In the genomic region with DNA sequence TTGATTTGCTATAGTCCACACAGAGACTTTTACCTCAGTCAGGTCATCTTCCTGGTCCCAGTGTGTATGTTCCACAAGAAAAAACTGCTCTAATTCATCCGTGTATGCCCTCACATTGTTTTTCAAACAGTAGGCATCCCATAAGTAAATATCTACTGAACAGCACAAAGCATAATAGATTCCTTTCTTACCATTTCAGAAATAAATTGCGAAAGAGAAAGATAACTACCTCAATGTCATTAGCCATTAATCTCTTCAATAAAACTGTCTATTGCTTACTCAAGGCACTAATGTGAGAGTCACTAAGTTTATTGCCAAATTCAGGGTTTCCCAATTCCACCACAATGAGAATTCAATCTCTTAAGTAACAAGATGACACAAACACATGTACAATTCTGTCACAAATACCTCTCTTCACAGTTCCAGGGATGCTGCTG, we compare ENCODE assay signal across 12 cellular contexts. TPM values are rescaled to one million over a fixed set of nuclear protein-coding genes. Genes with fewer than 3 reads are reported as not detected.
DNase-seq lines count a peak whose midpoint lies in the region; ATAC-seq and TF ChIP-seq lines count a peak whose summit lies in the region.
"Had no signal": no experiment of that assay in that cellular context is flagged by ENCODE, and none has a peak within 500 bp of the region (broad histone marks: within the 10 kb centered on the region; RNA-seq: fewer than 3 reads in every experiment).

No MANE protein-coding gene starts in this region.

- H3K4me1 ChIP-seq in right lobe of liver (peaks cover 0 to 50% (median 22%) of the 10 kb centered on the region in 4 donors), Karpas-422 (ENCODE audit: low read length) (peaks cover 2% of the 10 kb centered on the region)

- no peak for TF ChIP-seq POLR2A in right lobe of liver (IDR thresholded peaks at IDR 0.05)

- H2AFZ ChIP-seq in Karpas-422 (ENCODE audit: low read length) = no peak overlapping the region

- DNase-seq in AG10803 (ENCODE audit: low read depth) = peak; percentile 96
- DNase-seq in HuH-7 (ENCODE audit: low spot score) = peak; percentile 40
- peak; percentile 87 for DNase-seq in amniotic epithelial cell (ENCODE audit: low read depth)
- DNase-seq in right lobe of liver = no peak
- DNase-seq in NCI-H446 treated with DMSO at 0.1 percent for 48 hours (lab: John Stamatoyannopoulos, UW) = no peak
- no peak for DNase-seq in Karpas-422
- no peak for DNase-seq in activated T-helper 1 cell treated with anti-CD3 and anti-CD28 coated beads, Interleukin-12 subunit alpha, Interleukin-12 subunit beta, Interleukin-2, Interleukin-4 antibody, amounts not matched to agents 30 ng/mL and 10 ng/mL and 1 ng/mL, durations not matched to agents 14 hours and 24 hours and 36 hours (ENCODE audit: low spot score)
- DNase-seq: activated effector memory CD4-positive, alpha-beta T cell treated with Interleukin-2 at 50 U/mL for 16 hours; effector CD4-positive, alpha-beta T cell; MG63; ovary had no signal

- no peak overlapping the region for H3K27ac Mint-ChIP-seq in activated T-helper 1 cell treated with anti-CD3 and anti-CD28 coated beads, Interleukin-12 subunit alpha, Interleukin-12 subunit beta, Interleukin-2, Interleukin-4 antibody, amounts not matched to agents 30 ng/mL and 10 ng/mL and 1 ng/mL, durations not matched to agents 14 hours and 24 hours and 36 hours

- ATAC-seq in right lobe of liver (peak in 3 of 4 donors; percentile 37 to 62 (median 45)), GM19452 (IDR thresholded peaks at IDR 0.05; ENCODE audit: unreplicated experiment) (no peak)

- no peak overlapping the region for H3K4me2 ChIP-seq in Karpas-422 (ENCODE audit: low read depth, low read length, poor library complexity, severe bottlenecking)

- H3K36me3 Mint-ChIP-seq in activated T-helper 1 cell treated with anti-CD3 and anti-CD28 coated beads, Interleukin-12 subunit alpha, Interleukin-12 subunit beta, Interleukin-2, Interleukin-4 antibody, amounts not matched to agents 30 ng/mL and 10 ng/mL and 1 ng/mL, durations not matched to agents 14 hours and 24 hours and 36 hours (ENCODE audit: low read depth) = peaks cover 44% of the 10 kb centered on the region

- H3K4me3 ChIP-seq in AG10803 (ENCODE audit: low read length) (no peak overlapping the region), right lobe of liver (no peak overlapping the region), Karpas-422 (ENCODE audit: low read length) (no peak overlapping the region)
- H3K4me3 ChIP-seq: MG63, ovary had no signal

- H3K79me2 ChIP-seq in Karpas-422 (ENCODE audit: low read length) = peaks cover 93% of the 10 kb centered on the region

- 42% methylated on average over 2 of the region's 2 CpGs for WGBS in right lobe of liver (ENCODE audit: insufficient coverage, low coverage, low lambda C conversion rate, missing lambda C conversion rate)

- no peaks in the 10 kb centered on the region for H4K20me1 ChIP-seq in Karpas-422 (ENCODE audit: insufficient read depth, low read depth, low read length)

- H3K27ac ChIP-seq in right lobe of liver (peak overlapping the region in 2 of 3 donors; percentile 27 to 72), Karpas-422 (ENCODE audit: low read length) (no peak overlapping the region)
- H3K27ac ChIP-seq: ovary had no signal

- no peaks in the 10 kb centered on the region for H3K9me2 ChIP-seq in Karpas-422 (replicated peaks; ENCODE audit: insufficient read depth, low read length)

- H3K36me3 ChIP-seq in right lobe of liver (peaks cover 0 to 5% (median 3%) of the 10 kb centered on the region in 4 donors), Karpas-422 (ENCODE audit: insufficient read depth, low read length) (peaks cover 50% of the 10 kb centered on the region)
- H3K36me3 ChIP-seq: ovary had no signal

- intact Hi-C loops in right lobe of liver (cut with DNase I) = no loop called here
- intact Hi-C loops in activated T-helper 1 cell treated with anti-CD3 and anti-CD28 coated beads, Interleukin-12 subunit alpha, Interleukin-12 subunit beta, Interleukin-2, Interleukin-4 antibody, amounts not matched to agents 30 ng/mL and 10 ng/mL and 1 ng/mL, durations not matched to agents 14 hours and 24 hours and 36 hours (cut with micrococcal nuclease) = no loop called here

- H3K4me1 Mint-ChIP-seq in activated T-helper 1 cell treated with anti-CD3 and anti-CD28 coated beads, Interleukin-12 subunit alpha, Interleukin-12 subunit beta, Interleukin-2, Interleukin-4 antibody, amounts not matched to agents 30 ng/mL and 10 ng/mL and 1 ng/mL, durations not matched to agents 14 hours and 24 hours and 36 hours (ENCODE audit: low read depth) = peaks cover 48% of the 10 kb centered on the region

- H3K27me3 ChIP-seq in right lobe of liver = no peaks in the 10 kb centered on the region
- H3K27me3 ChIP-seq in Karpas-422 (ENCODE audit: low read length) = no peaks in the 10 kb centered on the region
- H3K27me3 ChIP-seq: MG63, ovary had no signal

- no peaks in the 10 kb centered on the region for H3K27me3 Mint-ChIP-seq in activated T-helper 1 cell treated with anti-CD3 and anti-CD28 coated beads, Interleukin-12 subunit alpha, Interleukin-12 subunit beta, Interleukin-2, Interleukin-4 antibody, amounts not matched to agents 30 ng/mL and 10 ng/mL and 1 ng/mL, durations not matched to agents 14 hours and 24 hours and 36 hours (ENCODE audit: insufficient read depth)

- no peak overlapping the region for H3K9ac ChIP-seq in Karpas-422 (ENCODE audit: low read length)

- H3K4me3 Mint-ChIP-seq in activated T-helper 1 cell treated with anti-CD3 and anti-CD28 coated beads, Interleukin-12 subunit alpha, Interleukin-12 subunit beta, Interleukin-2, Interleukin-4 antibody, amounts not matched to agents 30 ng/mL and 10 ng/mL and 1 ng/mL, durations not matched to agents 14 hours and 24 hours and 36 hours = no peak overlapping the region

- H3K9me3 ChIP-seq in right lobe of liver (no peaks in the 10 kb centered on the region), Karpas-422 (ENCODE audit: low read length) (no peaks in the 10 kb centered on the region)
- H3K9me3 ChIP-seq: MG63, ovary had no signal

- no peaks in the 10 kb centered on the region for H3K9me3 Mint-ChIP-seq in activated T-helper 1 cell treated with anti-CD3 and anti-CD28 coated beads, Interleukin-12 subunit alpha, Interleukin-12 subunit beta, Interleukin-2, Interleukin-4 antibody, amounts not matched to agents 30 ng/mL and 10 ng/mL and 1 ng/mL, durations not matched to agents 14 hours and 24 hours and 36 hours

- TF ChIP-seq CTCF in AG10803 (conservative IDR thresholded peaks at IDR 0.05; ENCODE audit: low read length) (no peak), right lobe of liver (IDR thresholded peaks at IDR 0.05) (no peak)

RNA-seq across cellular contexts. Expression of gene FBXW2, which starts 9.6 kb away (rescaled TPM):
- 10 to 100 TPM; 26.5 to 42.5 (median 35.6) TPM for total RNA-seq in right lobe of liver
- 40.8 and 42.0 TPM in 2 replicates for total RNA-seq in Karpas-422 (2014; rRNA removed; shearing (Covaris generic); ENCODE audit: low replicate concordance)
- total RNA-seq in activated T-helper 1 cell treated with anti-CD3 and anti-CD28 coated beads, Interleukin-12 subunit alpha, Interleukin-12 subunit beta, Interleukin-2, Interleukin-4 antibody, amounts not matched to agents 30 ng/mL and 10 ng/mL and 1 ng/mL, durations not matched to agents 14 hours and 24 hours and 36 hours = 82.2 and 85.0 TPM in 2 replicates

RNA-seq across cellular contexts. Expression of gene PSMD5, which starts 59.1 kb away (rescaled TPM):
- 10 to 100 TPM; 14.1 to 29.2 (median 21.5) TPM for total RNA-seq in right lobe of liver
- 14.4 and 26.1 TPM in 2 replicates for total RNA-seq in Karpas-422 (2014; rRNA removed; shearing (Covaris generic); ENCODE audit: low replicate concordance)
- total RNA-seq in activated T-helper 1 cell treated with anti-CD3 and anti-CD28 coated beads, Interleukin-12 subunit alpha, Interleukin-12 subunit beta, Interleukin-2, Interleukin-4 antibody, amounts not matched to agents 30 ng/mL and 10 ng/mL and 1 ng/mL, durations not matched to agents 14 hours and 24 hours and 36 hours = 57.7 and 59.2 TPM in 2 replicates

Comparison
In these comparisons a context has a peak if more than half of its experiments do, and no peak if none do; other contexts are left out.
1. DNase-seq: peak in AG10803 (single experiment), HuH-7 (single experiment) and amniotic epithelial cell (single experiment); none in right lobe of liver (0 of 3), NCI-H446 treated with DMSO at 0.1 percent for 48 hours (single experiment), Karpas-422 (single experiment) and activated T-helper 1 cell treated with anti-CD3 and anti-CD28 coated beads, Interleukin-12 subunit alpha, Interleukin-12 subunit beta, Interleukin-2, Interleukin-4 antibody, amounts not matched to agents 30 ng/mL and 10 ng/mL and 1 ng/mL, durations not matched to agents 14 hours and 24 hours and 36 hours (single experiment).